In the genomic region with DNA sequence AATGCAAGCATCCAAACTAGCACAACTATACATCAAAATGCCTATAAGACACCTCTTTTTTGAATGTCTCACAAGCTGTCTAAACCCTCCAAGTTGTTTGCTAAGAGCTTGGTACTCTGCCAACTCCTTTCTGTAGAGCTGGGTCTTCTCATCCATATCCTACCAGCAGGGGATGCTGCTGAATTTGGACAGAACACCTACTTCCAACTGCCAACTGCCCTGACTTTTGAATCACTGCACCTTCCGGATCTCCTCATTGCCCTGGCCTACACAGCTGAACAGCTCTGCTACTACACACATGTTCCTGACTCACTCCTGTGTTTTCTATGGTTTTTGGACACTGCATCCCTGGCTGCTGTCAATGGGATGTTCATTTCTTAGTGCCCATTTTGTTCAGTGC, we compare ENCODE assay signal across 1 cellular context.
TF ChIP-seq lines count a peak whose summit lies in the region.

No MANE protein-coding gene starts in this region.

TF ChIP-seq in HCT116, 20 proteins besides CTCF, POLR2A, EP300 and RAD21 (continued from another document):
- TF ChIP-seq, protein P1, sequence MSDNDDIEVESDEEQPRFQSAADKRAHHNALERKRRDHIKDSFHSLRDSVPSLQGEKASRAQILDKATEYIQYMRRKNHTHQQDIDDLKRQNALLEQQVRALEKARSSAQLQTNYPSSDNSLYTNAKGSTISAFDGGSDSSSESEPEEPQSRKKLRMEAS (IDR thresholded peaks at IDR 0.05) = no peak
